9 cellular contexts compared by ENCODE assay signal in genomic region chr14:95507701-95508103, GRCh38. TPM values are rescaled to one million over a fixed set of nuclear protein-coding genes. Genes with fewer than 3 reads are reported as not detected.
DNase-seq lines count a peak whose midpoint lies in the region; ATAC-seq lines count a peak whose summit lies in the region.
"Had no signal": no experiment of that assay in that cellular context is flagged by ENCODE, and none has a peak within 500 bp of the region (broad histone marks: within the 10 kb centered on the region; RNA-seq: fewer than 3 reads in every experiment).

No MANE protein-coding gene starts in this region.

- peaks cover 0 to 89% (median 65%) of the 10 kb centered on the region in 11 experiments; a peak in 19 of 22 replicates for H3K36me3 ChIP-seq in BLaER1 treated with 17β-estradiol and CSF1 and Interleukin-3, amounts not matched to agents 10 nM and 100 nM
- no peaks in the 10 kb centered on the region for H3K36me3 ChIP-seq in H7 (replicated peaks; ENCODE audit: control insufficient read depth, insufficient read depth, low read length)

- no peak overlapping the region for H3K4me3 Mint-ChIP-seq in activated naive CD8-positive, alpha-beta T cell treated with anti-CD3 and anti-CD28 coated beads for 36 hours
- H3K4me3 Mint-ChIP-seq: activated naive CD4-positive, alpha-beta T cell treated with anti-CD3 and anti-CD28 coated beads, Interleukin-2, amount 50 U/mL, for 24 hours had no signal

- H4K20me1 ChIP-seq in BLaER1 treated with 17β-estradiol and CSF1 and Interleukin-3, amounts not matched to agents 10 nM and 100 nM = peaks cover under 1 to 86% (median 58%) of the 10 kb centered on the region in 11 experiments; a peak in 16 of 22 replicates

- H3K9ac ChIP-seq in BLaER1 treated with 17β-estradiol and CSF1 and Interleukin-3, amounts not matched to agents 10 nM and 100 nM = peak overlapping the region in 9 of 11 experiments; percentile 51 to 92 (median 72); a peak in 18 of 22 replicates

- peaks cover 98 to 100% (median 100%) of the 10 kb centered on the region in 10 experiments for H3K4me1 ChIP-seq in BLaER1 treated with 17β-estradiol and CSF1 and Interleukin-3, amounts not matched to agents 10 nM and 100 nM

- no peaks in the 10 kb centered on the region for H3K9me3 ChIP-seq in BLaER1 treated with 17β-estradiol and CSF1 and Interleukin-3, amounts not matched to agents 10 nM and 100 nM (replicated peaks in 1 of 11)

- peaks cover 59% of the 10 kb centered on the region for H3K4me1 Mint-ChIP-seq in activated naive CD8-positive, alpha-beta T cell treated with anti-CD3 and anti-CD28 coated beads for 36 hours

- no peaks in the 10 kb centered on the region for H3K27me3 Mint-ChIP-seq in activated naive CD8-positive, alpha-beta T cell treated with anti-CD3 and anti-CD28 coated beads for 36 hours
- H3K27me3 Mint-ChIP-seq: activated naive CD4-positive, alpha-beta T cell treated with anti-CD3 and anti-CD28 coated beads, Interleukin-2, amount 50 U/mL, for 24 hours had no signal

- H3K4me3 ChIP-seq in BLaER1 treated with 17β-estradiol and CSF1 and Interleukin-3, amounts not matched to agents 10 nM and 100 nM = peak overlapping the region in 8 of 10 experiments; percentile 16 to 68 (median 28); a peak in 10 of 20 replicates
- no peak overlapping the region for H3K4me3 ChIP-seq in H7 (ENCODE audit: insufficient read depth, low read depth, low read length)

- H3K4me2 ChIP-seq in BLaER1 treated with 17β-estradiol and CSF1 and Interleukin-3, amounts not matched to agents 10 nM and 100 nM = peak overlapping the region; percentile 84 to 100 (median 100)

- H3K36me3 Mint-ChIP-seq in activated naive CD8-positive, alpha-beta T cell treated with anti-CD3 and anti-CD28 coated beads for 36 hours = peaks cover 28% of the 10 kb centered on the region

- DNase-seq in activated naive CD8-positive, alpha-beta T cell treated with anti-CD3 and anti-CD28 coated beads for 36 hours = no peak
- DNase-seq in left lobe of liver (ENCODE audit: low spot score) = peak; percentile 65
- DNase-seq in H7 = no peak
- no peak for DNase-seq in NCI-H510A (lab: John Stamatoyannopoulos, UW)

- H3K27ac Mint-ChIP-seq in activated naive CD8-positive, alpha-beta T cell treated with anti-CD3 and anti-CD28 coated beads for 36 hours = peak overlapping the region; percentile 48
- H3K27ac Mint-ChIP-seq: activated naive CD4-positive, alpha-beta T cell treated with anti-CD3 and anti-CD28 coated beads, Interleukin-2, amount 50 U/mL, for 24 hours had no signal

- peak overlapping the region; percentile 21 to 98 (median 82); a peak in 21 of 22 replicates for H3K27ac ChIP-seq in BLaER1 treated with 17β-estradiol and CSF1 and Interleukin-3, amounts not matched to agents 10 nM and 100 nM

- ATAC-seq in HG02678 (IDR thresholded peaks at IDR 0.05; ENCODE audit: unreplicated experiment) = peak; percentile 36
- peak; percentile 78 for ATAC-seq in left lobe of liver
- ATAC-seq in HG03045 (IDR thresholded peaks at IDR 0.05; ENCODE audit: unreplicated experiment) = no peak
- ATAC-seq in HG03354 (IDR thresholded peaks at IDR 0.05; ENCODE audit: poor library complexity, severe bottlenecking, unreplicated experiment) = no peak

- no peaks in the 10 kb centered on the region for H3K9me3 Mint-ChIP-seq in activated naive CD8-positive, alpha-beta T cell treated with anti-CD3 and anti-CD28 coated beads for 36 hours
- H3K9me3 Mint-ChIP-seq: activated naive CD4-positive, alpha-beta T cell treated with anti-CD3 and anti-CD28 coated beads, Interleukin-2, amount 50 U/mL, for 24 hours had no signal

- H3K27me3 ChIP-seq in BLaER1 treated with 17β-estradiol and CSF1 and Interleukin-3, amounts not matched to agents 10 nM and 100 nM = no peaks in the 10 kb centered on the region
- no peaks in the 10 kb centered on the region for H3K27me3 ChIP-seq in H7 (ENCODE audit: control insufficient read depth, insufficient read depth, low read length)

RNA-seq across cellular contexts. Expression of gene SYNE3, which starts 8.7 kb away (rescaled TPM):
- 10 to 100 TPM; 38.0 to 38.8 TPM for total RNA-seq in activated naive CD8-positive, alpha-beta T cell treated with anti-CD3 and anti-CD28 coated beads for 36 hours
- total RNA-seq in left lobe of liver = 13.6 TPM
- total RNA-seq in H7 (2014; rRNA removed; shearing (Covaris generic)) = 0.31 and 0.63 TPM in 2 replicates

RNA-seq across cellular contexts. Expression of gene GLRX5, which starts 27.1 kb away (rescaled TPM):
- 10 to 100 TPM; 57.9 to 60.7 TPM for total RNA-seq in activated naive CD8-positive, alpha-beta T cell treated with anti-CD3 and anti-CD28 coated beads for 36 hours
- 31.4 TPM for total RNA-seq in left lobe of liver
- 67.1 and 73.1 TPM in 2 replicates for total RNA-seq in H7 (2014; rRNA removed; shearing (Covaris generic))

Comparison
In these comparisons a context has a peak if more than half of its experiments do, and no peak if none do; other contexts are left out.
1. ATAC-seq: peak in HG02678 (single experiment) and left lobe of liver (single experiment); none in HG03045 (single experiment) and HG03354 (single experiment).